In the genomic region with DNA sequence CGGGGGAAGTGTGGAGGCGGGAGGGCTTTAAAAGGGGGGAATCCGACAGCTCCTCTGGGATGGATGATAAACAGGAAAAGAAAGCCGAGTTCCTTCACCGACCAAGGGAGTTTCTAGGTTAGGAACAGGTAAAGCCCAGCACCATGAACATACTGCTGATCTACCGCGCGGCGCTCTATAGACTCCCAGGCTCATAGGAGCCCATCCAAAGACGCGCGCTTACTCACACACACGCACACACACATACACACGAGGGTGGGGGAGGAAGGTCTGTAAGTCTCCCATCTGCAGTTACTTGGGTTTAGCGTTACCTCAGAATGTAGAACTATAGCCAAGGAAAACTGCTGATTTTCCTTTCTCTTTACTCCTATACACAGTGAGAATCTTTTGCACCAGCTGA, we compare ENCODE assay signal across 10 cellular contexts. TPM values are rescaled to one million over a fixed set of nuclear protein-coding genes. Genes with fewer than 3 reads are reported as not detected.
A peak's percentile ranks its signal among the peaks of the same experiment; 100 is the strongest.
DNase-seq lines count a peak whose midpoint lies in the region; ATAC-seq and TF ChIP-seq lines count a peak whose summit lies in the region.
"Had no signal": no experiment of that assay in that cellular context is flagged by ENCODE, and none has a peak within 500 bp of the region (broad histone marks: within the 10 kb centered on the region; RNA-seq: fewer than 3 reads in every experiment).

No MANE protein-coding gene starts in this region.

- H2BK120ac ChIP-seq in neuronal stem cell (ENCODE audit: low read depth, low read length) = no peak overlapping the region

- H3K4ac ChIP-seq in neuronal stem cell (ENCODE audit: low read length) = no peak overlapping the region

- H3K4me3 ChIP-seq in Panc1 (ENCODE audit: low read depth in 2 of 2, low read length in 2 of 2) (peak overlapping the region in 1 of 2 experiments; percentile 33; a peak in 2 of 4 replicates), neuronal stem cell (ENCODE audit: low read length in 2 of 2) (peak overlapping the region in 1 of 2 donors; percentile 82)

- no peak overlapping the region for H2BK12ac ChIP-seq in neuronal stem cell (ENCODE audit: low read length)

- in situ Hi-C loops in G401 (cut with HindIII; ENCODE audit: low sequenced_read_pairs) = no loop called here
- in situ Hi-C loops in Panc1 (cut with HindIII; ENCODE audit: low pct_unique_long_range_greater_than_20kb, low sequenced_read_pairs) = no loop called here

- H4K91ac ChIP-seq in neuronal stem cell (ENCODE audit: low read depth, low read length, poor library complexity) = no peak overlapping the region

- peaks cover 6% of the 10 kb centered on the region for H3K9me3 Mint-ChIP-seq in glutamatergic neuron (ENCODE audit: unreplicated experiment)

- H3K27me3 ChIP-seq in Panc1 (ENCODE audit: control insufficient read depth, insufficient read depth, low read length) (peaks cover 17% of the 10 kb centered on the region), neuronal stem cell (ENCODE audit: control insufficient read depth in 3 of 3, insufficient read depth in 3 of 3, low read depth in 1 of 3, low read length in 3 of 3) (peaks cover 5 to 56% (median 40%) of the 10 kb centered on the region in 3 experiments)

- peak; percentile 77 for DNase-seq in G401 (ENCODE audit: low spot score)
- DNase-seq in Panc1 (ENCODE audit: low read depth, low spot score) = no peak
- no peak for DNase-seq in glutamatergic neuron
- DNase-seq in neuronal stem cell (ENCODE audit: low spot score) = peak; percentile 15
- DNase-seq in globus pallidus (ENCODE audit: low spot score) = no peak
- DNase-seq in stimulated activated CD4-positive, alpha-beta T cell treated with anti-CD3 and anti-CD28 coated beads, Interleukin-15, amount 100 ng/mL, for 24 hours = no peak
- DNase-seq: stimulated activated CD4-positive, alpha-beta T cell treated with anti-CD3 and anti-CD28 coated beads, Interleukin-2, amount 100 ng/mL, for 24 hours had no signal

- H2AFZ ChIP-seq in neuronal stem cell (ENCODE audit: low read length) = no peak overlapping the region

- H3K18ac ChIP-seq in neuronal stem cell (ENCODE audit: low read length) = peak overlapping the region; percentile 87

- no peaks in the 10 kb centered on the region for H3K79me1 ChIP-seq in neuronal stem cell (ENCODE audit: low read depth, low read length)

- no peak overlapping the region for H2AK5ac ChIP-seq in neuronal stem cell (ENCODE audit: low read depth, low read length)

- BruUV-seq in Panc1 (replicated peaks; lab: Mats Ljungman, UMichigan) = no TSS peak

- H3K9me3 ChIP-seq in Panc1 (ENCODE audit: control insufficient read depth, insufficient read depth, low read depth, low read length) = no peaks in the 10 kb centered on the region
- H3K9me3 ChIP-seq in neuronal stem cell (replicated peaks in 1 of 2; ENCODE audit: control insufficient read depth in 2 of 2, insufficient read depth in 1 of 2, low read depth in 1 of 2, low read length in 2 of 2) = peaks cover 0 to 2% of the 10 kb centered on the region in 2 donors

- H2BK5ac ChIP-seq in neuronal stem cell (ENCODE audit: low read length) = peak overlapping the region; percentile 29

- no peak for TF ChIP-seq CTCF in Panc1 (IDR thresholded peaks at IDR 0.05)
- no peak for TF ChIP-seq CTCF in glutamatergic neuron (IDR thresholded peaks at IDR 0.05; ENCODE audit: partially characterized antibody, unreplicated experiment)

- H3K4me1 ChIP-seq in Panc1 (ENCODE audit: control insufficient read depth, insufficient read depth, low read length) (peaks cover 3% of the 10 kb centered on the region; the same call in 1 of the 2 replicates), neuronal stem cell (ENCODE audit: control insufficient read depth in 2 of 2, insufficient read depth in 1 of 2, low read depth in 1 of 2, low read length in 2 of 2) (peaks cover 5 to 12% of the 10 kb centered on the region in 2 donors)

- intact Hi-C loops in Panc1 (cut with micrococcal nuclease; ENCODE audit: unreplicated experiment) = no loop called here

- H2BK15ac ChIP-seq in neuronal stem cell (ENCODE audit: low read length) = no peak overlapping the region

- POLR2A ChIA-PET in Panc1 (lab: Charles Lee) = no interaction called here

- peak overlapping the region; percentile 96 for H3K4me2 ChIP-seq in neuronal stem cell (ENCODE audit: insufficient read depth, low read length, poor library complexity, severe bottlenecking)

- peaks cover 5% of the 10 kb centered on the region for H3K4me1 Mint-ChIP-seq in glutamatergic neuron (ENCODE audit: low read depth, unreplicated experiment)
- H3K4me1 Mint-ChIP-seq: activated T-helper 17 cell treated with anti-CD3 and anti-CD28 coated beads, Interleukin-2, amount 50 U/mL, for 72 hours had no signal

- CTCF ChIA-PET in Panc1 (lab: Charles Lee) = no interaction called here

- peak overlapping the region; percentile 60 for H3K9ac ChIP-seq in neuronal stem cell (ENCODE audit: low read depth, low read length, poor library complexity)

- H3K36me3 Mint-ChIP-seq in glutamatergic neuron (ENCODE audit: unreplicated experiment) = no peaks in the 10 kb centered on the region

- WGBS in neuronal stem cell (ENCODE audit: extremely low coverage in 2 of 2, insufficient read length in 2 of 2, insufficient replicate concordance in 1 of 2), 2 donors = no CpG with 5 or more reads among the region's 15 CpGs

- no peak overlapping the region for H3K27ac Mint-ChIP-seq in glutamatergic neuron (ENCODE audit: unreplicated experiment)
- H3K27ac Mint-ChIP-seq: activated T-helper 17 cell treated with anti-CD3 and anti-CD28 coated beads, Interleukin-2, amount 50 U/mL, for 72 hours had no signal

- H3K27ac ChIP-seq in Panc1 (ENCODE audit: low read length) (no peak overlapping the region), neuronal stem cell (replicated peaks; ENCODE audit: low read length) (no peak overlapping the region)

- no peak overlapping the region for H3K23ac ChIP-seq in neuronal stem cell (ENCODE audit: low read depth, low read length, poor library complexity)

- H3K36me3 ChIP-seq in Panc1 (ENCODE audit: control insufficient read depth, insufficient read depth, low read length) (no peaks in the 10 kb centered on the region), neuronal stem cell (replicated peaks in 1 of 2; ENCODE audit: control insufficient read depth in 2 of 2, insufficient read depth in 2 of 2, low read length in 2 of 2) (no peaks in the 10 kb centered on the region)

- ATAC-seq in Panc1 = peak; percentile 64
- no peak for ATAC-seq in HG03025 (IDR thresholded peaks at IDR 0.05; ENCODE audit: low FRiP score, unreplicated experiment)
- ATAC-seq in GM19351 (IDR thresholded peaks at IDR 0.05; ENCODE audit: unreplicated experiment) = no peak
- ATAC-seq: activated T-helper 17 cell treated with anti-CD3 and anti-CD28 coated beads, Interleukin-2, amount 50 U/mL, for 72 hours had no signal

- peaks cover 4% of the 10 kb centered on the region for H3K27me3 Mint-ChIP-seq in glutamatergic neuron (ENCODE audit: unreplicated experiment)

- H3K4me3 Mint-ChIP-seq in glutamatergic neuron (ENCODE audit: unreplicated experiment) = peak overlapping the region; percentile 79
- H3K4me3 Mint-ChIP-seq: activated T-helper 17 cell treated with anti-CD3 and anti-CD28 coated beads, Interleukin-2, amount 50 U/mL, for 72 hours had no signal

- no peak overlapping the region for H3K14ac ChIP-seq in neuronal stem cell (ENCODE audit: low read length)

- H4K8ac ChIP-seq in neuronal stem cell (ENCODE audit: low read depth, low read length) = no peak overlapping the region

RNA-seq across cellular contexts. Expression of a gene that starts 2.6 kb away (rescaled TPM):
- total RNA-seq in G401 (2014; rRNA removed; shearing (Covaris generic)) = under 0.01 TPM in 1 of 2 replicates, not detected in the other
- total RNA-seq in Panc1 (2021; ENCODE audit: unreplicated experiment) = not detected
- polyA plus RNA-seq in Panc1 (2012; ENCODE audit: insufficient read length) = not detected
- total RNA-seq in glutamatergic neuron (ENCODE audit: unreplicated experiment) = not detected
- 0.56 TPM for polyA plus RNA-seq in neuronal stem cell (2013, experiment 1 of 2)
- 0.46 TPM for polyA plus RNA-seq in neuronal stem cell (2013, experiment 2 of 2)
- total RNA-seq: activated T-helper 17 cell treated with anti-CD3 and anti-CD28 coated beads, Interleukin-2, amount 50 U/mL, for 72 hours had no signal

Comparison
In these comparisons a context has a peak if more than half of its experiments do, and no peak if none do; other contexts are left out.
1. DNase-seq: peak in G401 (single experiment) and neuronal stem cell (single experiment); none in Panc1 (single experiment), glutamatergic neuron (single experiment), globus pallidus (single experiment) and stimulated activated CD4-positive, alpha-beta T cell treated with anti-CD3 and anti-CD28 coated beads, Interleukin-15, amount 100 ng/mL, for 24 hours (single experiment).